17 cellular contexts compared by ENCODE assay signal in genomic region chr11:46850829-46851380, GRCh38. TPM values are rescaled to one million over a fixed set of nuclear protein-coding genes. Genes with fewer than 3 reads are reported as not detected.
DNase-seq lines count a peak whose midpoint lies in the region; ATAC-seq and TF ChIP-seq lines count a peak whose summit lies in the region.
"Had no signal": no experiment of that assay in that cellular context is flagged by ENCODE, and none has a peak within 500 bp of the region (broad histone marks: within the 10 kb centered on the region; RNA-seq: fewer than 3 reads in every experiment).

No MANE protein-coding gene starts in this region.

- WGBS in gastroesophageal sphincter (ENCODE audit: low coverage in 1 of 2), 2 donors = 59 to 82% methylated on average over 3 to 5 of the region's 10 CpGs
- 68 to 74% methylated on average over 10 of the region's 10 CpGs for WGBS in testis, 2 donors

- DNase-seq in ELF-1 (ENCODE audit: low read depth, low spot score) (peak; percentile 74), HEK293T (ENCODE audit: extremely low spot score) (peak; percentile 26), SW480 (ENCODE audit: low spot score) (peak; percentile 13), iPS-NIHi11 (ENCODE audit: low spot score) (no peak), NCI-H1694 treated with DMSO at 0.1 percent for 48 hours (lab: John Stamatoyannopoulos, UW) (no peak), testis (no peak)
- DNase-seq: CD8-positive, alpha-beta memory T cell; DMS79 treated with DMSO at 0.1 percent for 48 hours; GDM1; NCI-H1105 treated with DMSO at 0.1 percent for 48 hours; NCI-H187 had no signal

- H3K4me3 ChIP-seq in iPS-15b (ENCODE audit: low read depth, low read length) (peak overlapping the region; percentile 7), gastroesophageal sphincter (no peak overlapping the region), testis (no peak overlapping the region)
- H3K4me3 ChIP-seq: BLaER1, GM12878, SK-N-MC had no signal

- TF ChIP-seq POLR2A in gastroesophageal sphincter (IDR thresholded peaks at IDR 0.05) (no peak), testis (IDR thresholded peaks at IDR 0.05) (no peak)

- CTCF ChIA-PET in HEK293T (lab: Yijun Ruan, JAX) = interaction anchor here (0.5 kb wide), 1 partner anchor 32 kb away, joined by 3 read pairs; no protein-coding TSS in a partner anchor

- H3K4me1 ChIP-seq in iPS-15b (ENCODE audit: control insufficient read depth, insufficient read depth, low read length) (peaks cover 8% of the 10 kb centered on the region), gastroesophageal sphincter (no peaks in the 10 kb centered on the region), testis (peaks cover 3% of the 10 kb centered on the region)

- no peak for TF ChIP-seq CTCF in gastroesophageal sphincter (IDR thresholded peaks at IDR 0.05)
- no peak for TF ChIP-seq CTCF in testis (IDR thresholded peaks at IDR 0.05)

- no peak overlapping the region for H3K27ac ChIP-seq in gastroesophageal sphincter
- no peak overlapping the region for H3K27ac ChIP-seq in testis
- H3K27ac ChIP-seq: BLaER1, SK-N-MC had no signal

- H3K27me3 ChIP-seq in iPS-15b (ENCODE audit: control insufficient read depth, insufficient read depth, low read length) (peaks cover 30% of the 10 kb centered on the region), gastroesophageal sphincter (no peaks in the 10 kb centered on the region), testis (no peaks in the 10 kb centered on the region)
- H3K27me3 ChIP-seq: BLaER1 had no signal

- H3K36me3 ChIP-seq in iPS-15b (ENCODE audit: control insufficient read depth, insufficient read depth, low read length) = no peaks in the 10 kb centered on the region
- no peaks in the 10 kb centered on the region for H3K36me3 ChIP-seq in gastroesophageal sphincter
- H3K36me3 ChIP-seq in testis (ENCODE audit: low read depth, missing control alignments) = no peaks in the 10 kb centered on the region
- H3K36me3 ChIP-seq: BLaER1 had no signal

- intact Hi-C loops in testis (cut with DNase I; ENCODE audit: low total_unique reads) = no loop called here

- no peak for ATAC-seq in gastroesophageal sphincter
- ATAC-seq: GM12878, Panc1 had no signal

- H3K9me3 ChIP-seq in iPS-15b (ENCODE audit: control insufficient read depth, insufficient read depth, low read length) = no peaks in the 10 kb centered on the region
- no peaks in the 10 kb centered on the region for H3K9me3 ChIP-seq in gastroesophageal sphincter
- no peaks in the 10 kb centered on the region for H3K9me3 ChIP-seq in testis

- POLR2A ChIA-PET in HEK293T (lab: Yijun Ruan, JAX) = interaction anchor here (1.2 kb wide), 1 partner anchor 8 kb away, joined by 3 read pairs; no protein-coding TSS in a partner anchor

- H3K9ac ChIP-seq in iPS-15b (ENCODE audit: low read depth, low read length) = no peak overlapping the region
- H3K9ac ChIP-seq: BLaER1 had no signal

- no peak for TF ChIP-seq EP300 in gastroesophageal sphincter (IDR thresholded peaks at IDR 0.05)

TF ChIP-seq in HEK293T, 16 proteins besides CTCF, POLR2A, EP300 and RAD21:
- 0 out of 2 replicates have a peak, but pooled peaks have one; percentile 30 for TF ChIP-seq PKNOX1 (IDR thresholded peaks at IDR 0.05)
- TF ChIP-seq CTBP1 (IDR thresholded peaks at IDR 0.05; ENCODE audit: borderline replicate concordance) = no peak

RNA-seq across cellular contexts. Expression of gene CKAP5, which starts 4.8 kb away (rescaled TPM):
- total RNA-seq in gastroesophageal sphincter = 10 to 100 TPM; 39.8 to 46.9 (median 43.4) TPM
- total RNA-seq in testis = 100 to 1,000 TPM in 1 of 2 donors, 10 to 100 TPM in 1; 92.3 to 118 TPM
- 106 TPM for polyA plus RNA-seq in testis (ENCODE audit: insufficient read depth, low read depth, low replicate concordance)

Comparison
In these comparisons a context has a peak if more than half of its experiments do, and no peak if none do; other contexts are left out.
1. DNase-seq: peak in ELF-1 (single experiment), HEK293T (single experiment) and SW480 (single experiment); none in iPS-NIHi11 (single experiment), NCI-H1694 treated with DMSO at 0.1 percent for 48 hours (single experiment) and testis (single experiment).